In the genomic region with DNA sequence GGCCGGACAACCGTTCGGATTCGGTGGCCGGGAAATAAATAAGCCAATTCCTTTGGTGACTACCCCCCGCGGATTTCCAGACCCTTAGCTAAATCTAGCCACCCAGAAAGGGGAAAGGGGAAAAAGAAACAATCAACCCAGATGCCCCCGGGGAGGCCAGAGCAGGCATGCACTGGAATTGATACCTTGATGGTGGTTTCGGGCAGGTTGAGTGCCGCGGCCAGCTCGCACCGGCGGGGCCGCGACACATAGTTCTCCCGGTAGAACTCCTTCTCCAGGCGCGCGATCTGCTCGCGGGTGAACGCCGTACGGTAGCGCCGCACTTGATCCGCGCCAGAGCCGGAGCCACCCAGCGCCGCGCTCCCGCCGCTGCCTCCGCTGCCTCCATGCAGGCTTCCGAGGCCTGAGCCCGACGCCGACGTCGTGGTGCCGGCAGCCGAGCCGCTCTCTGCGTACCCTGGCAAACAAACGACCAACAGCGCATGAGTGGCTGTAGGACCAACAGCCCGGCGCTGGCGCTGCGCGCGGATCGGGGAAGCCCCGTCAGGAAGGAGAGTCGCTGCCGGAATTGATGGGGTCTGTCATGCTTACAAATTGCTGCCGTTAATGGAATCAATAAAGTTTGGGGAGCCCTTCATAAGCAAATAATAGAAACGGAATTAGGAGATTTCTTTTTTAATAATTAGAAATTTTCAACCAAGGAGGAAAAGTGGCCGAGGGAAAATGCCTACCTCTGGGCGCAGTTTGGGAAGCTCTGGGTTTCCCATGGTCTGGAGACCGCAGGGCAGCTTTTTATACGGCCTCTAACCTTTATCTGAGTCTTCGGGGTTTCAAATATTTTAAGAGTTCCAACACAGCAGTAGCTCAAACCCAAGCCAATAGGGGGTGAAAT, we compare ENCODE assay signal across 17 cellular contexts. TPM values are rescaled to one million over a fixed set of nuclear protein-coding genes. Genes with fewer than 3 reads are reported as not detected.
DNase-seq lines count a peak whose midpoint lies in the region; ATAC-seq, FAIRE-seq and TF ChIP-seq lines count a peak whose summit lies in the region.
"Had no signal": no experiment of that assay in that cellular context is flagged by ENCODE, and none has a peak within 500 bp of the region (broad histone marks: within the 10 kb centered on the region; RNA-seq: fewer than 3 reads in every experiment).

No MANE protein-coding gene starts in this region.

- H3K79me2 ChIP-seq in H1 (ENCODE audit: control insufficient read depth in 1 of 2, insufficient read depth in 2 of 2, low read length in 2 of 2) = no peaks in the 10 kb centered on the region

- H2BK15ac ChIP-seq in H1 (ENCODE audit: low read length) = no peak overlapping the region

- H3K23ac ChIP-seq in H1 (ENCODE audit: insufficient read length) = no peak overlapping the region

- 1% methylated on average over 65 of the region's 65 CpGs for WGBS in HUES64
- WGBS in H1 (ENCODE audit: extremely low coverage in 1 of 2, insufficient coverage in 1 of 2, insufficient read length in 1 of 2, insufficient replicate concordance in 2 of 2, low coverage in 1 of 2, low lambda C conversion rate in 2 of 2, missing lambda C conversion rate in 1 of 2), 2 experiments = 5% methylated on average over 63 of the region's 65 CpGs; no CpG with 5 or more reads in 1 of the 2 experiments

- no peak overlapping the region for H3K56ac ChIP-seq in H1 (replicated peaks; ENCODE audit: insufficient read length, low read depth, low read length)

- H3K9ac ChIP-seq in HUES64 (ENCODE audit: low read depth, low read length) (no peak overlapping the region), H1 (replicated peaks in 1 of 4; ENCODE audit: extremely low read depth in 1 of 4, low read depth in 3 of 4, low read length in 3 of 4) (no peak overlapping the region)

- peaks cover 6% of the 10 kb centered on the region; the same call in 1 of the 2 replicates for H3K23me2 ChIP-seq in H1 (ENCODE audit: low read depth, low read length)

- H4K91ac ChIP-seq in H1 (replicated peaks; ENCODE audit: insufficient read length, low read length) = no peak overlapping the region

- peaks cover 99% of the 10 kb centered on the region for H3K27me3 ChIP-seq in HUES64 (ENCODE audit: insufficient read depth, low read length)
- peaks cover 86 to 98% (median 92%) of the 10 kb centered on the region in 4 experiments for H3K27me3 ChIP-seq in H1 (replicated peaks in 1 of 4; ENCODE audit: control insufficient read depth in 3 of 4, extremely low read depth in 1 of 4, insufficient read depth in 3 of 4, low read length in 3 of 4)
- peaks cover 100% of the 10 kb centered on the region for H3K27me3 ChIP-seq in neutrophil

- no peak overlapping the region for H3K14ac ChIP-seq in H1 (ENCODE audit: insufficient read length)

- ATAC-seq in GM18858 (IDR thresholded peaks at IDR 0.05; ENCODE audit: unreplicated experiment) = no peak
- ATAC-seq: HCT116 had no signal

- H3K36me3 ChIP-seq in HUES64 (ENCODE audit: insufficient read depth, low read length) (no peaks in the 10 kb centered on the region), H1 (ENCODE audit: control insufficient read depth in 2 of 4, insufficient read depth in 4 of 4, low read length in 3 of 4) (peaks cover 0 to 5% (median 0%) of the 10 kb centered on the region in 4 experiments; a peak in 1 of 8 replicates), neutrophil (no peaks in the 10 kb centered on the region)
- H3K36me3 ChIP-seq: brain microvascular endothelial cell, transverse colon had no signal

- peaks cover 11 to 20% of the 10 kb centered on the region in 2 experiments for H4K20me1 ChIP-seq in H1 (replicated peaks in 1 of 2; ENCODE audit: control insufficient read depth in 1 of 2, insufficient read depth in 2 of 2, low read length in 2 of 2)

- H3K9me3 ChIP-seq in HUES64 (ENCODE audit: insufficient read depth, low read depth, low read length) (no peaks in the 10 kb centered on the region), H1 (ENCODE audit: insufficient read depth in 2 of 2, low read depth in 1 of 2, low read length in 1 of 2) (no peaks in the 10 kb centered on the region; a peak in 1 of 4 replicates), neutrophil (peaks cover 9% of the 10 kb centered on the region)
- H3K9me3 ChIP-seq: transverse colon had no signal

- TF ChIP-seq CTCF in H1 (IDR thresholded peaks at IDR 0.05; ENCODE audit: control extremely low read depth in 1 of 3, insufficient read depth in 1 of 3, low read depth in 1 of 3, low read length in 3 of 3) (no peak), neutrophil (IDR thresholded peaks at IDR 0.05) (no peak)

- no peak for FAIRE-seq in H1 (lab: Jason Lieb, UNC)

- no peak overlapping the region for H2BK5ac ChIP-seq in H1 (ENCODE audit: low read depth, low read length)

- no peak overlapping the region for H2AK5ac ChIP-seq in H1 (ENCODE audit: low read depth, low read length)

- TF ChIP-seq RAD21 in H1 (IDR thresholded peaks at IDR 0.05 in 1 of 2, conservative IDR thresholded peaks at IDR 0.05 in 1 of 2; ENCODE audit: low read depth in 2 of 2, low read length in 2 of 2) = no peak

- DNase-seq in NCI-H510A (lab: John Stamatoyannopoulos, UW) (peak; percentile 23), NCI-H510A treated with DMSO at 0.1 percent for 48 hours (lab: John Stamatoyannopoulos, UW) (no peak), H1 (ENCODE audit: low read depth in 1 of 2, low spot score in 2 of 2) (peak in 1 of 2 experiments; percentile 68), iPS-NIHi11 (ENCODE audit: low spot score) (no peak), germinal center (ENCODE audit: low spot score) (no peak)
- DNase-seq: brain microvascular endothelial cell, DMS79, NCI-H1105 treated with DMSO at 0.1 percent for 48 hours, transverse colon had no signal

- CTCF ChIA-PET in H1 (lab: Charles Lee; ENCODE audit: partially characterized antibody) = interaction anchor here (0.7 to 7.8 kb wide), 20 partner anchors 8 to 715 kb away, joined by 3 to 130 read pairs (median 4); a partner anchor contains a TSS

- H2BK20ac ChIP-seq in H1 (ENCODE audit: low read length) = no peak overlapping the region

- POLR2A ChIA-PET in H1 (lab: Charles Lee; ENCODE audit: partially characterized antibody) = interaction anchor here (0.9 to 1.8 kb wide), 2 partner anchors 11 to 15 kb away, joined by 4 to 7 read pairs; no protein-coding TSS in a partner anchor

- no peak overlapping the region for H3K27ac ChIP-seq in HUES64 (ENCODE audit: low read depth, low read length)
- no peak overlapping the region for H3K27ac ChIP-seq in H1 (ENCODE audit: low read depth, low read length)
- H3K27ac ChIP-seq in neutrophil = no peak overlapping the region
- H3K27ac ChIP-seq: brain microvascular endothelial cell, epithelial cell of prostate, transverse colon had no signal

- TF ChIP-seq POLR2A in H1 (IDR thresholded peaks at IDR 0.05; ENCODE audit: control extremely low read depth in 1 of 2, low read depth in 2 of 2, low read length in 2 of 2) = no peak

- H3K4ac ChIP-seq in H1 (replicated peaks; ENCODE audit: insufficient read length, low read depth, low read length) = no peak overlapping the region

- H3K4me3 ChIP-seq in HUES64 (ENCODE audit: low read length) (peak overlapping the region; percentile 14; the same call in 1 of the 2 replicates), H1 (ENCODE audit: extremely low read depth in 1 of 4, insufficient read depth in 2 of 4, low read depth in 3 of 4, low read length in 4 of 4) (peak overlapping the region in 1 of 4 experiments; percentile 4; a peak in 1 of 8 replicates), neutrophil (ENCODE audit: low read depth in 1 of 2, low read length in 1 of 2) (peak overlapping the region; percentile 5 to 23)
- H3K4me3 ChIP-seq: transverse colon had no signal

- H4K8ac ChIP-seq in H1 (ENCODE audit: extremely low read depth, insufficient read depth, low read length) = peak overlapping the region; percentile 28; the same call in 1 of the 2 replicates

- H3K18ac ChIP-seq in H1 (ENCODE audit: extremely low read depth, low read length) = no peak overlapping the region

- H3K4me1 ChIP-seq in HUES64 (ENCODE audit: insufficient read depth, low read length) = peaks cover 4% of the 10 kb centered on the region; the same call in 1 of the 2 replicates
- peaks cover 0 to 29% (median 13%) of the 10 kb centered on the region in 4 experiments; a peak in 5 of 7 replicates for H3K4me1 ChIP-seq in H1 (replicated peaks in 1 of 4; ENCODE audit: control insufficient read depth in 3 of 4, insufficient read depth in 4 of 4, low read length in 3 of 4)
- peaks cover 73 to 76% of the 10 kb centered on the region in 2 experiments for H3K4me1 ChIP-seq in neutrophil (ENCODE audit: control insufficient read depth in 1 of 2, insufficient read depth in 1 of 2, low read depth in 1 of 2, low read length in 1 of 2)

- H2BK120ac ChIP-seq in H1 (replicated peaks; ENCODE audit: low read depth, low read length) = no peak overlapping the region

- peak overlapping the region; percentile 45 to 50; a peak in 3 of 4 replicates for H3K4me2 ChIP-seq in H1 (ENCODE audit: insufficient read depth in 1 of 2, low read depth in 2 of 2, low read length in 2 of 2)

- TF ChIP-seq EP300 in H1 (IDR thresholded peaks at IDR 0.05; ENCODE audit: borderline replicate concordance in 1 of 2, low read depth in 2 of 2, low read length in 2 of 2) = no peak

- H3K79me1 ChIP-seq in H1 (ENCODE audit: low read depth, low read length) = no peaks in the 10 kb centered on the region

- no peak overlapping the region for H4K5ac ChIP-seq in H1 (ENCODE audit: insufficient read length, low read depth, low read length)

- H2BK12ac ChIP-seq in H1 (ENCODE audit: low read depth, low read length) = 0 out of 2 replicates have a peak overlapping the region, but pooled peaks have one; percentile 3

- no peak overlapping the region for H2AFZ ChIP-seq in H1 (ENCODE audit: low read length)

RNA-seq across cellular contexts. Expression of a gene that starts 1.5 kb away (rescaled TPM):
- not detected for polyA plus RNA-seq in HUES64 (2013, experiment 1 of 2)
- not detected for polyA plus RNA-seq in HUES64 (2013, experiment 2 of 2)
- total RNA-seq in H1 (2021; fragmentation: NEBNext Ultra II Directional; extraction: Animal tissue kit (Norgen Biotek cat#: 25700)) = not detected in 2 replicates
- not detected in 2 replicates for polyA plus RNA-seq in H1 (2011; rRNA removed)
- polyA plus RNA-seq in H1 (2011; cell fraction: cytosol; rRNA removed) = not detected
- polyA plus RNA-seq in H1 (2011; cell fraction: nucleus; rRNA removed) = 0.03 TPM
- polyA plus RNA-seq in H1 (2012, experiment 1 of 2) = not detected in 4 replicates
- polyA plus RNA-seq in H1 (2012, experiment 2 of 2) = 0.03 TPM
- polyA plus RNA-seq in H1 (2013, experiment 1 of 2) = not detected
- polyA plus RNA-seq in H1 (2013, experiment 2 of 2) = not detected
- not detected in 2 replicates for polyA minus RNA-seq in H1 (2011; rRNA and poly(A)+ RNA removed)
- not detected for polyA minus RNA-seq in H1 (2011; cell fraction: cytosol; rRNA and poly(A)+ RNA removed)
- polyA minus RNA-seq in H1 (2011; cell fraction: nucleus; rRNA and poly(A)+ RNA removed) = not detected
- total RNA-seq: A172, mononuclear cell, transverse colon had no signal

RNA-seq across cellular contexts. Expression of a gene that starts 10.3 kb away (rescaled TPM):
- polyA plus RNA-seq in HUES64 (2013, experiment 1 of 2) = 0.15 TPM
- 0.13 TPM for polyA plus RNA-seq in HUES64 (2013, experiment 2 of 2)
- total RNA-seq in H1 (2021; fragmentation: NEBNext Ultra II Directional; extraction: Animal tissue kit (Norgen Biotek cat#: 25700)) = not detected in 2 replicates
- polyA plus RNA-seq in H1 (2011; rRNA removed) = not detected in 2 replicates
- not detected for polyA plus RNA-seq in H1 (2011; cell fraction: cytosol; rRNA removed)
- not detected for polyA plus RNA-seq in H1 (2011; cell fraction: nucleus; rRNA removed)
- polyA plus RNA-seq in H1 (2012, experiment 1 of 2) = not detected in 4 replicates
- polyA plus RNA-seq in H1 (2012, experiment 2 of 2) = not detected
- polyA plus RNA-seq in H1 (2013, experiment 1 of 2) = 0.04 TPM
- polyA plus RNA-seq in H1 (2013, experiment 2 of 2) = not detected
- not detected in 2 replicates for polyA minus RNA-seq in H1 (2011; rRNA and poly(A)+ RNA removed)
- not detected for polyA minus RNA-seq in H1 (2011; cell fraction: cytosol; rRNA and poly(A)+ RNA removed)
- polyA minus RNA-seq in H1 (2011; cell fraction: nucleus; rRNA and poly(A)+ RNA removed) = not detected
- total RNA-seq: mononuclear cell had no signal

RNA-seq across cellular contexts. Expression of a gene that starts 17.4 kb away (rescaled TPM):
- polyA plus RNA-seq in HUES64 (2013, experiment 1 of 2) = not detected
- polyA plus RNA-seq in HUES64 (2013, experiment 2 of 2) = not detected
- total RNA-seq in H1 (2021; fragmentation: NEBNext Ultra II Directional; extraction: Animal tissue kit (Norgen Biotek cat#: 25700)) = not detected in 2 replicates
- not detected in 2 replicates for polyA plus RNA-seq in H1 (2011; rRNA removed)
- polyA plus RNA-seq in H1 (2011; cell fraction: cytosol; rRNA removed) = not detected
- polyA plus RNA-seq in H1 (2011; cell fraction: nucleus; rRNA removed) = not detected
- not detected in 4 replicates for polyA plus RNA-seq in H1 (2012, experiment 1 of 2)
- not detected for polyA plus RNA-seq in H1 (2012, experiment 2 of 2)
- polyA plus RNA-seq in H1 (2013, experiment 1 of 2) = not detected
- polyA plus RNA-seq in H1 (2013, experiment 2 of 2) = not detected
- not detected in 2 replicates for polyA minus RNA-seq in H1 (2011; rRNA and poly(A)+ RNA removed)
- polyA minus RNA-seq in H1 (2011; cell fraction: cytosol; rRNA and poly(A)+ RNA removed) = not detected
- polyA minus RNA-seq in H1 (2011; cell fraction: nucleus; rRNA and poly(A)+ RNA removed) = not detected
- total RNA-seq: A172, mononuclear cell, skeletal muscle tissue, transverse colon had no signal

RNA-seq across cellular contexts. Expression of a gene that starts 24.8 kb away (rescaled TPM):
- not detected for polyA plus RNA-seq in HUES64 (2013, experiment 1 of 2)
- 0.38 TPM for polyA plus RNA-seq in HUES64 (2013, experiment 2 of 2)
- total RNA-seq in H1 (2021; fragmentation: NEBNext Ultra II Directional; extraction: Animal tissue kit (Norgen Biotek cat#: 25700)) = not detected in 2 replicates
- polyA plus RNA-seq in H1 (2011; rRNA removed) = not detected in 2 replicates
- not detected for polyA plus RNA-seq in H1 (2011; cell fraction: cytosol; rRNA removed)
- polyA plus RNA-seq in H1 (2011; cell fraction: nucleus; rRNA removed) = not detected
- not detected in 4 replicates for polyA plus RNA-seq in H1 (2012, experiment 1 of 2)
- not detected for polyA plus RNA-seq in H1 (2012, experiment 2 of 2)
- polyA plus RNA-seq in H1 (2013, experiment 1 of 2) = not detected
- polyA plus RNA-seq in H1 (2013, experiment 2 of 2) = not detected
- not detected in 2 replicates for polyA minus RNA-seq in H1 (2011; rRNA and poly(A)+ RNA removed)
- not detected for polyA minus RNA-seq in H1 (2011; cell fraction: cytosol; rRNA and poly(A)+ RNA removed)
- polyA minus RNA-seq in H1 (2011; cell fraction: nucleus; rRNA and poly(A)+ RNA removed) = not detected
- total RNA-seq: mononuclear cell, skeletal muscle tissue had no signal

RNA-seq across cellular contexts. Expression of a gene that starts 34.3 kb away (rescaled TPM):
- 0.15 TPM for polyA plus RNA-seq in HUES64 (2013, experiment 1 of 2)
- polyA plus RNA-seq in HUES64 (2013, experiment 2 of 2) = 0.19 TPM
- not detected in 2 replicates for total RNA-seq in H1 (2021; fragmentation: NEBNext Ultra II Directional; extraction: Animal tissue kit (Norgen Biotek cat#: 25700))
- not detected in 2 replicates for polyA plus RNA-seq in H1 (2011; rRNA removed)
- not detected for polyA plus RNA-seq in H1 (2011; cell fraction: cytosol; rRNA removed)
- not detected for polyA plus RNA-seq in H1 (2011; cell fraction: nucleus; rRNA removed)
- not detected in 4 replicates for polyA plus RNA-seq in H1 (2012, experiment 1 of 2)
- not detected for polyA plus RNA-seq in H1 (2012, experiment 2 of 2)
- polyA plus RNA-seq in H1 (2013, experiment 1 of 2) = not detected
- not detected for polyA plus RNA-seq in H1 (2013, experiment 2 of 2)
- polyA minus RNA-seq in H1 (2011; rRNA and poly(A)+ RNA removed) = not detected in 2 replicates
- not detected for polyA minus RNA-seq in H1 (2011; cell fraction: cytosol; rRNA and poly(A)+ RNA removed)
- polyA minus RNA-seq in H1 (2011; cell fraction: nucleus; rRNA and poly(A)+ RNA removed) = not detected
- total RNA-seq: mononuclear cell had no signal
